Comparison of ENCODE assay signal across 2 cellular contexts in the genomic region with DNA sequence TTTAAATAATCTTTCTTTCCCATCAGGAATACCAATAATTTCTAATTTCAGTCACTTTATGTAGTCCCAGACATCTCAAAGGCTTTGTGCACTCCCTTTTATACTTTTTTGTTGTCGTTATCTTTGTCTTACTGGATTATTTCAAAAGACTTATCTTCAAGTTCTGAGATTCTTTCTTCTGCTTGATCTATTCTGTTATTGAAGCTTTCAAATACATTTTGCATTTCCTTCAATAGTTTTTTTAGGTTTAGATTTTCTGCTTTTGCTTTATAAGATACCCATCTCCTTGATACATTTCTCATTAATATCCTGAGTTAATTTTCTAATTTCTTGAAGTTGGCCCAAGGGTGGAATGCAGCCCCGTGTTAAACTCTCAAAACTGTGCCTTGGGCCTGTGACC.
TF ChIP-seq lines count a peak whose summit lies in the region.

No MANE protein-coding gene starts in this region.

TF ChIP-seq in SK-N-SH treated with all-trans-retinoic acid at 6 μM for 48 hours, 23 proteins besides CTCF, POLR2A, EP300 and RAD21 (continued from another document):
- TF ChIP-seq, protein P1, sequence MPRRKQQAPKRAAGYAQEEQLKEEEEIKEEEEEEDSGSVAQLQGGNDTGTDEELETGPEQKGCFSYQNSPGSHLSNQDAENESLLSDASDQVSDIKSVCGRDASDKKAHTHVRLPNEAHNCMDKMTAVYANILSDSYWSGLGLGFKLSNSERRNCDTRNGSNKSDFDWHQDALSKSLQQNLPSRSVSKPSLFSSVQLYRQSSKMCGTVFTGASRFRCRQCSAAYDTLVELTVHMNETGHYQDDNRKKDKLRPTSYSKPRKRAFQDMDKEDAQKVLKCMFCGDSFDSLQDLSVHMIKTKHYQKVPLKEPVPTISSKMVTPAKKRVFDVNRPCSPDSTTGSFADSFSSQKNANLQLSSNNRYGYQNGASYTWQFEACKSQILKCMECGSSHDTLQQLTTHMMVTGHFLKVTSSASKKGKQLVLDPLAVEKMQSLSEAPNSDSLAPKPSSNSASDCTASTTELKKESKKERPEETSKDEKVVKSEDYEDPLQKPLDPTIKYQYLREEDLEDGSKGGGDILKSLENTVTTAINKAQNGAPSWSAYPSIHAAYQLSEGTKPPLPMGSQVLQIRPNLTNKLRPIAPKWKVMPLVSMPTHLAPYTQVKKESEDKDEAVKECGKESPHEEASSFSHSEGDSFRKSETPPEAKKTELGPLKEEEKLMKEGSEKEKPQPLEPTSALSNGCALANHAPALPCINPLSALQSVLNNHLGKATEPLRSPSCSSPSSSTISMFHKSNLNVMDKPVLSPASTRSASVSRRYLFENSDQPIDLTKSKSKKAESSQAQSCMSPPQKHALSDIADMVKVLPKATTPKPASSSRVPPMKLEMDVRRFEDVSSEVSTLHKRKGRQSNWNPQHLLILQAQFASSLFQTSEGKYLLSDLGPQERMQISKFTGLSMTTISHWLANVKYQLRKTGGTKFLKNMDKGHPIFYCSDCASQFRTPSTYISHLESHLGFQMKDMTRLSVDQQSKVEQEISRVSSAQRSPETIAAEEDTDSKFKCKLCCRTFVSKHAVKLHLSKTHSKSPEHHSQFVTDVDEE (CRISPR knock-in tag; IDR thresholded peaks at IDR 0.05), result no peak

TF ChIP-seq in GM23338, 12 proteins besides CTCF, POLR2A, EP300 and RAD21 (continued from another document):
- TF ChIP-seq, protein P2, sequence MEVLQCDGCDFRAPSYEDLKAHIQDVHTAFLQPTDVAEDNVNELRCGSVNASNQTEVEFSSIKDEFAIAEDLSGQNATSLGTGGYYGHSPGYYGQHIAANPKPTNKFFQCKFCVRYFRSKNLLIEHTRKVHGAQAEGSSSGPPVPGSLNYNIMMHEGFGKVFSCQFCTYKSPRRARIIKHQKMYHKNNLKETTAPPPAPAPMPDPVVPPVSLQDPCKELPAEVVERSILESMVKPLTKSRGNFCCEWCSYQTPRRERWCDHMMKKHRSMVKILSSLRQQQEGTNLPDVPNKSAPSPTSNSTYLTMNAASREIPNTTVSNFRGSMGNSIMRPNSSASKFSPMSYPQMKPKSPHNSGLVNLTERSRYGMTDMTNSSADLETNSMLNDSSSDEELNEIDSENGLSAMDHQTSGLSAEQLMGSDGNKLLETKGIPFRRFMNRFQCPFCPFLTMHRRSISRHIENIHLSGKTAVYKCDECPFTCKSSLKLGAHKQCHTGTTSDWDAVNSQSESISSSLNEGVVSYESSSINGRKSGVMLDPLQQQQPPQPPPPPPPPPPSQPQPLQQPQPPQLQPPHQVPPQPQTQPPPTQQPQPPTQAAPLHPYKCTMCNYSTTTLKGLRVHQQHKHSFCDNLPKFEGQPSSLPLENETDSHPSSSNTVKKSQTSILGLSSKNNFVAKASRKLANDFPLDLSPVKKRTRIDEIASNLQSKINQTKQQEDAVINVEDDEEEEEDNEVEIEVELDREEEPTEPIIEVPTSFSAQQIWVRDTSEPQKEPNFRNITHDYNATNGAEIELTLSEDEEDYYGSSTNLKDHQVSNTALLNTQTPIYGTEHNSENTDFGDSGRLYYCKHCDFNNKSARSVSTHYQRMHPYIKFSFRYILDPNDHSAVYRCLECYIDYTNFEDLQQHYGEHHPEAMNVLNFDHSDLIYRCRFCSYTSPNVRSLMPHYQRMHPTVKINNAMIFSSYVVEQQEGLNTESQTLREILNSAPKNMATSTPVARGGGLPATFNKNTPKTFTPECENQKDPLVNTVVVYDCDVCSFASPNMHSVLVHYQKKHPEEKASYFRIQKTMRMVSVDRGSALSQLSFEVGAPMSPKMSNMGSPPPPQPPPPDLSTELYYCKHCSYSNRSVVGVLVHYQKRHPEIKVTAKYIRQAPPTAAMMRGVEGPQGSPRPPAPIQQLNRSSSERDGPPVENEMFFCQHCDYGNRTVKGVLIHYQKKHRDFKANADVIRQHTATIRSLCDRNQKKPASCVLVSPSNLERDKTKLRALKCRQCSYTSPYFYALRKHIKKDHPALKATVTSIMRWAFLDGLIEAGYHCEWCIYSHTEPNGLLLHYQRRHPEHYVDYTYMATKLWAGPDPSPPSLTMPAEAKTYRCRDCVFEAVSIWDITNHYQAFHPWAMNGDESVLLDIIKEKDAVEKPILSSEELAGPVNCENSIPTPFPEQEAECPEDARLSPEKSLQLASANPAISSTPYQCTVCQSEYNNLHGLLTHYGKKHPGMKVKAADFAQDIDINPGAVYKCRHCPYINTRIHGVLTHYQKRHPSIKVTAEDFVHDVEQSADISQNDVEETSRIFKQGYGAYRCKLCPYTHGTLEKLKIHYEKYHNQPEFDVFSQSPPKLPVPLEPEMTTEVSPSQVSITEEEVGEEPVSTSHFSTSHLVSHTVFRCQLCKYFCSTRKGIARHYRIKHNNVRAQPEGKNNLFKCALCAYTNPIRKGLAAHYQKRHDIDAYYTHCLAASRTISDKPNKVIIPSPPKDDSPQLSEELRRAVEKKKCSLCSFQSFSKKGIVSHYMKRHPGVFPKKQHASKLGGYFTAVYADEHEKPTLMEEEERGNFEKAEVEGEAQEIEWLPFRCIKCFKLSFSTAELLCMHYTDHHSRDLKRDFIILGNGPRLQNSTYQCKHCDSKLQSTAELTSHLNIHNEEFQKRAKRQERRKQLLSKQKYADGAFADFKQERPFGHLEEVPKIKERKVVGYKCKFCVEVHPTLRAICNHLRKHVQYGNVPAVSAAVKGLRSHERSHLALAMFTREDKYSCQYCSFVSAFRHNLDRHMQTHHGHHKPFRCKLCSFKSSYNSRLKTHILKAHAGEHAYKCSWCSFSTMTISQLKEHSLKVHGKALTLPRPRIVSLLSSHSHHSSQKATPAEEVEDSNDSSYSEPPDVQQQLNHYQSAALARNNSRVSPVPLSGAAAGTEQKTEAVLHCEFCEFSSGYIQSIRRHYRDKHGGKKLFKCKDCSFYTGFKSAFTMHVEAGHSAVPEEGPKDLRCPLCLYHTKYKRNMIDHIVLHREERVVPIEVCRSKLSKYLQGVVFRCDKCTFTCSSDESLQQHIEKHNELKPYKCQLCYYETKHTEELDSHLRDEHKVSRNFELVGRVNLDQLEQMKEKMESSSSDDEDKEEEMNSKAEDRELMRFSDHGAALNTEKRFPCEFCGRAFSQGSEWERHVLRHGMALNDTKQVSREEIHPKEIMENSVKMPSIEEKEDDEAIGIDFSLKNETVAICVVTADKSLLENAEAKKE (CRISPR knock-in tag; IDR thresholded peaks at IDR 0.05), result no peak
- TF ChIP-seq JUNB (IDR thresholded peaks at IDR 0.05; ENCODE audit: unreplicated experiment) (no peak), CREB1 (CRISPR knock-in tag; IDR thresholded peaks at IDR 0.05; ENCODE audit: low read depth) (no peak), EZH2phosphoT487 (IDR thresholded peaks at IDR 0.05; ENCODE audit: unreplicated experiment) (no peak), STAT1 (IDR thresholded peaks at IDR 0.05; ENCODE audit: unreplicated experiment) (no peak), ZNF114 (CRISPR knock-in tag; IDR thresholded peaks at IDR 0.05) (no peak)
- TF ChIP-seq, protein P3, sequence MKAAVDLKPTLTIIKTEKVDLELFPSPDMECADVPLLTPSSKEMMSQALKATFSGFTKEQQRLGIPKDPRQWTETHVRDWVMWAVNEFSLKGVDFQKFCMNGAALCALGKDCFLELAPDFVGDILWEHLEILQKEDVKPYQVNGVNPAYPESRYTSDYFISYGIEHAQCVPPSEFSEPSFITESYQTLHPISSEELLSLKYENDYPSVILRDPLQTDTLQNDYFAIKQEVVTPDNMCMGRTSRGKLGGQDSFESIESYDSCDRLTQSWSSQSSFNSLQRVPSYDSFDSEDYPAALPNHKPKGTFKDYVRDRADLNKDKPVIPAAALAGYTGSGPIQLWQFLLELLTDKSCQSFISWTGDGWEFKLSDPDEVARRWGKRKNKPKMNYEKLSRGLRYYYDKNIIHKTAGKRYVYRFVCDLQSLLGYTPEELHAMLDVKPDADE (IDR thresholded peaks at IDR 0.05), result no peak
